1 cellular context compared by ENCODE assay signal in the genomic region with DNA sequence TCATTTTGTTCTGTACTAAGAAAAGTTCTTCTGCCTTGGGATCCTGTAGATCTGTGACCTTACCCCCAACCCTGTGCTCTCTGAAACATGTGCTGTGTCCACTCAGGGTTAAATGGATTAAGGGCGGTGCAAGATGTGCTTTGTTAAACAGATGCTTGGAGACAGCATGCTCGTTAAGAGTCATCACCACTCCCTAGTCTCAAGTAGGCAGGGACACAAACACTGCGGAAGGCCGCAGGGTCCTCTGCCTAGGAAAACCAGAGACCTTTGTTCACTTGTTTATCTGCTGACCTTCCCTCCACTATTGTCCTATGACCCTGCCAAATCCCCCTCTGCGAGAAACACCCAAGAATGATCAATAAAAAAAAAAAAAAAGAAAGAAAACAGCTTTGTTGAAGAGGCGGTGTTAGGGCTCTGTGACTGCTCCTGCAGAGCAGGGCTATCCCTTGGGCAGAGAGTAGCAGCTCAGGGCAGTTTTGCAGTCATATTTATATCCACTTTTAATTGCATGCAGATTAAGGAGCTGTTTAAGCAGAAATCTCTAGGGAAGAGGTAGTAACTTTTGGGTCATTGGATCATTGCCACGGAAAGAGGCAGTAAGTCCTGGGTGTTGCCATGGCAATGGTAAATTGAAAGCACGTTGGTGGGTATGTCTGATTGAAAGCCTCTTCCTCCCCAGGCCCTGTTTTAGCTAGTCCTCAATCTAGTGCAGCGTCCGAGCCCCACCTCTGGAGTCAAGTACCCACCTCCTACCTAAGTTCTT.
TF ChIP-seq lines count a peak whose summit lies in the region.
"Not testable (repeated sequence)": the region's sequence is repeated elsewhere in the genome, so short reads cannot be mapped to it uniquely, and the experiment has no call there.

No MANE protein-coding gene starts in this region.

TF ChIP-seq in HepG2, 621 proteins besides CTCF, POLR2A, EP300 and RAD21 (continued from another document):
- TF ChIP-seq, protein P1, sequence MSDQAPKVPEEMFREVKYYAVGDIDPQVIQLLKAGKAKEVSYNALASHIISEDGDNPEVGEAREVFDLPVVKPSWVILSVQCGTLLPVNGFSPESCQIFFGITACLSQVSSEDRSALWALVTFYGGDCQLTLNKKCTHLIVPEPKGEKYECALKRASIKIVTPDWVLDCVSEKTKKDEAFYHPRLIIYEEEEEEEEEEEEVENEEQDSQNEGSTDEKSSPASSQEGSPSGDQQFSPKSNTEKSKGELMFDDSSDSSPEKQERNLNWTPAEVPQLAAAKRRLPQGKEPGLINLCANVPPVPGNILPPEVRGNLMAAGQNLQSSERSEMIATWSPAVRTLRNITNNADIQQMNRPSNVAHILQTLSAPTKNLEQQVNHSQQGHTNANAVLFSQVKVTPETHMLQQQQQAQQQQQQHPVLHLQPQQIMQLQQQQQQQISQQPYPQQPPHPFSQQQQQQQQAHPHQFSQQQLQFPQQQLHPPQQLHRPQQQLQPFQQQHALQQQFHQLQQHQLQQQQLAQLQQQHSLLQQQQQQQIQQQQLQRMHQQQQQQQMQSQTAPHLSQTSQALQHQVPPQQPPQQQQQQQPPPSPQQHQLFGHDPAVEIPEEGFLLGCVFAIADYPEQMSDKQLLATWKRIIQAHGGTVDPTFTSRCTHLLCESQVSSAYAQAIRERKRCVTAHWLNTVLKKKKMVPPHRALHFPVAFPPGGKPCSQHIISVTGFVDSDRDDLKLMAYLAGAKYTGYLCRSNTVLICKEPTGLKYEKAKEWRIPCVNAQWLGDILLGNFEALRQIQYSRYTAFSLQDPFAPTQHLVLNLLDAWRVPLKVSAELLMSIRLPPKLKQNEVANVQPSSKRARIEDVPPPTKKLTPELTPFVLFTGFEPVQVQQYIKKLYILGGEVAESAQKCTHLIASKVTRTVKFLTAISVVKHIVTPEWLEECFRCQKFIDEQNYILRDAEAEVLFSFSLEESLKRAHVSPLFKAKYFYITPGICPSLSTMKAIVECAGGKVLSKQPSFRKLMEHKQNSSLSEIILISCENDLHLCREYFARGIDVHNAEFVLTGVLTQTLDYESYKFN (CRISPR knock-in tag; conservative IDR thresholded peaks at IDR 0.05), result peak; percentile 67
- peak; percentile 66 for TF ChIP-seq RFX1 (IDR thresholded peaks at IDR 0.05)
- TF ChIP-seq, protein P2, sequence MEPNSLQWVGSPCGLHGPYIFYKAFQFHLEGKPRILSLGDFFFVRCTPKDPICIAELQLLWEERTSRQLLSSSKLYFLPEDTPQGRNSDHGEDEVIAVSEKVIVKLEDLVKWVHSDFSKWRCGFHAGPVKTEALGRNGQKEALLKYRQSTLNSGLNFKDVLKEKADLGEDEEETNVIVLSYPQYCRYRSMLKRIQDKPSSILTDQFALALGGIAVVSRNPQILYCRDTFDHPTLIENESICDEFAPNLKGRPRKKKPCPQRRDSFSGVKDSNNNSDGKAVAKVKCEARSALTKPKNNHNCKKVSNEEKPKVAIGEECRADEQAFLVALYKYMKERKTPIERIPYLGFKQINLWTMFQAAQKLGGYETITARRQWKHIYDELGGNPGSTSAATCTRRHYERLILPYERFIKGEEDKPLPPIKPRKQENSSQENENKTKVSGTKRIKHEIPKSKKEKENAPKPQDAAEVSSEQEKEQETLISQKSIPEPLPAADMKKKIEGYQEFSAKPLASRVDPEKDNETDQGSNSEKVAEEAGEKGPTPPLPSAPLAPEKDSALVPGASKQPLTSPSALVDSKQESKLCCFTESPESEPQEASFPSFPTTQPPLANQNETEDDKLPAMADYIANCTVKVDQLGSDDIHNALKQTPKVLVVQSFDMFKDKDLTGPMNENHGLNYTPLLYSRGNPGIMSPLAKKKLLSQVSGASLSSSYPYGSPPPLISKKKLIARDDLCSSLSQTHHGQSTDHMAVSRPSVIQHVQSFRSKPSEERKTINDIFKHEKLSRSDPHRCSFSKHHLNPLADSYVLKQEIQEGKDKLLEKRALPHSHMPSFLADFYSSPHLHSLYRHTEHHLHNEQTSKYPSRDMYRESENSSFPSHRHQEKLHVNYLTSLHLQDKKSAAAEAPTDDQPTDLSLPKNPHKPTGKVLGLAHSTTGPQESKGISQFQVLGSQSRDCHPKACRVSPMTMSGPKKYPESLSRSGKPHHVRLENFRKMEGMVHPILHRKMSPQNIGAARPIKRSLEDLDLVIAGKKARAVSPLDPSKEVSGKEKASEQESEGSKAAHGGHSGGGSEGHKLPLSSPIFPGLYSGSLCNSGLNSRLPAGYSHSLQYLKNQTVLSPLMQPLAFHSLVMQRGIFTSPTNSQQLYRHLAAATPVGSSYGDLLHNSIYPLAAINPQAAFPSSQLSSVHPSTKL (CRISPR knock-in tag; IDR thresholded peaks at IDR 0.05), result peak; percentile 26; the same call in 1 of the 2 replicates
- TF ChIP-seq SOX5 (CRISPR knock-in tag; IDR thresholded peaks at IDR 0.05; ENCODE audit: borderline replicate concordance), result peak; percentile 46; the same call in 1 of the 2 replicates
- 0 out of 2 replicates have a peak, but pooled peaks have one; percentile 18 for TF ChIP-seq HDAC1 (CRISPR knock-in tag; IDR thresholded peaks at IDR 0.05)
- TF ChIP-seq, protein P3, sequence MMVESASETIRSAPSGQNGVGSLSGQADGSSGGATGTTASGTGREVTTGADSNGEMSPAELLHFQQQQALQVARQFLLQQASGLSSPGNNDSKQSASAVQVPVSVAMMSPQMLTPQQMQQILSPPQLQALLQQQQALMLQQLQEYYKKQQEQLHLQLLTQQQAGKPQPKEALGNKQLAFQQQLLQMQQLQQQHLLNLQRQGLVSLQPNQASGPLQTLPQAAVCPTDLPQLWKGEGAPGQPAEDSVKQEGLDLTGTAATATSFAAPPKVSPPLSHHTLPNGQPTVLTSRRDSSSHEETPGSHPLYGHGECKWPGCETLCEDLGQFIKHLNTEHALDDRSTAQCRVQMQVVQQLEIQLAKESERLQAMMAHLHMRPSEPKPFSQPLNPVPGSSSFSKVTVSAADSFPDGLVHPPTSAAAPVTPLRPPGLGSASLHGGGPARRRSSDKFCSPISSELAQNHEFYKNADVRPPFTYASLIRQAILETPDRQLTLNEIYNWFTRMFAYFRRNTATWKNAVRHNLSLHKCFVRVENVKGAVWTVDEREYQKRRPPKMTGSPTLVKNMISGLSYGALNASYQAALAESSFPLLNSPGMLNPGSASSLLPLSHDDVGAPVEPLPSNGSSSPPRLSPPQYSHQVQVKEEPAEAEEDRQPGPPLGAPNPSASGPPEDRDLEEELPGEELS (CRISPR knock-in tag; IDR thresholded peaks at IDR 0.05), result peak; percentile 29; the same call in 1 of the 2 replicates
- TF ChIP-seq ZNF652 (CRISPR knock-in tag; IDR thresholded peaks at IDR 0.05; ENCODE audit: borderline replicate concordance, low read depth), result 0 out of 2 replicates have a peak, but pooled peaks have one; percentile 20
- TF ChIP-seq SOX13, FOXP1, SOX6 (IDR thresholded peaks at IDR 0.05): not testable (repeated sequence)
- TF ChIP-seq SOX13 (CRISPR knock-in tag; conservative IDR thresholded peaks at IDR 0.05 in 1 of 2, IDR thresholded peaks at IDR 0.05 in 1 of 2), result peak in 1 of 2 experiments; percentile 70; a peak in 2 of 4 replicates
- peak; percentile 91 for TF ChIP-seq BCL6 (CRISPR knock-in tag; IDR thresholded peaks at IDR 0.05)
- TF ChIP-seq FOXP1 (CRISPR knock-in tag; IDR thresholded peaks at IDR 0.05), result peak; percentile 38; the same call in 1 of the 2 replicates
- peak; percentile 25; the same call in 1 of the 2 replicates for TF ChIP-seq ZFX (CRISPR knock-in tag; IDR thresholded peaks at IDR 0.05; ENCODE audit: low read depth)
- TF ChIP-seq SOX6 (CRISPR knock-in tag; IDR thresholded peaks at IDR 0.05), result peak; percentile 85
- TF ChIP-seq, protein P4, sequence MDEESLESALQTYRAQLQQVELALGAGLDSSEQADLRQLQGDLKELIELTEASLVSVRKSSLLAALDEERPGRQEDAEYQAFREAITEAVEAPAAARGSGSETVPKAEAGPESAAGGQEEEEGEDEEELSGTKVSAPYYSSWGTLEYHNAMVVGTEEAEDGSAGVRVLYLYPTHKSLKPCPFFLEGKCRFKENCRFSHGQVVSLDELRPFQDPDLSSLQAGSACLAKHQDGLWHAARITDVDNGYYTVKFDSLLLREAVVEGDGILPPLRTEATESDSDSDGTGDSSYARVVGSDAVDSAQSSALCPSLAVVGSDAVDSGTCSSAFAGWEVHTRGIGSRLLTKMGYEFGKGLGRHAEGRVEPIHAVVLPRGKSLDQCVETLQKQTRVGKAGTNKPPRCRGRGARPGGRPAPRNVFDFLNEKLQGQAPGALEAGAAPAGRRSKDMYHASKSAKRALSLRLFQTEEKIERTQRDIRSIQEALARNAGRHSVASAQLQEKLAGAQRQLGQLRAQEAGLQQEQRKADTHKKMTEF (CRISPR knock-in tag; IDR thresholded peaks at IDR 0.05), result peak; percentile 43; the same call in 1 of the 2 replicates
TF ChIP-seq in HepG2: peak in this region for 19; not testable (repeated sequence) for 602.
